In the genomic region with DNA sequence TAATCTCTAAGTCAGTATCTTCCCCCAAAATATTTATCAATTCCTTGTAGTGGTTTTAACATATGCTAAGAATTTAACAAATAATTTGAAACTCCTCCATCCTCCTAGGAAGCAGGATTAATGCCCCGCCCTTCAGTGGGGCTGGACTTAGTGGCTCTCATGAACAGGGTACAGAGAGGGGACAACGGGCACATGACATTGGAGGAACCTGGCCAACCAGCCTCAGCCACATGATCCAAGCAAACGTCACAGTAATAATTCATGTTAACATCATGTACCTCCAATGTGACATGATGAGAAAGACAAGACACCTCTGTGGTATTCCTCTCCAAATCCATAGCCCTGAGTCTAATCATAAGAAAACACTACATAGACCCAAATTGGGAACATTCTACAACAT, we compare ENCODE assay signal across 22 cellular contexts.
"Had no signal": no experiment of that assay in that cellular context is flagged by ENCODE, and none has a peak within 500 bp of the region (broad histone marks: within the 10 kb centered on the region; RNA-seq: fewer than 3 reads in every experiment).

No MANE protein-coding gene starts in this region.

- H3K4me1 ChIP-seq: SJCRH30 had no signal

- DNase-seq: activated CD4-positive, alpha-beta memory T cell treated with anti-CD3 and anti-CD28 coated beads for 36 hours; activated CD4-positive, alpha-beta T cell treated with anti-CD3 and anti-CD28 coated beads, Interleukin-2, amount 10 ng/mL, durations not matched to agents 7 days and 5 days; activated CD4-positive, CD25-positive, alpha-beta regulatory T cell; activated CD8-positive, alpha-beta memory T cell treated with anti-CD3 and anti-CD28 coated beads for 24 hours; activated gamma-delta T cell; activated naive CD4-positive, alpha-beta T cell treated with anti-CD3 and anti-CD28 coated beads for 36 hours; activated T-cell treated with anti-CD3 and anti-CD28 coated beads, Interleukin-2, amount 50 U/mL, for 4 hours; amygdala; NCI-H1092; NCI-H1417 treated with DMSO at 0.1 percent for 48 hours; NCI-H187; NCI-H2081 treated with DMSO at 0.1 percent for 48 hours; NCI-H446; NCI-H524; PC-9; SJCRH30; SK-N-SH; T-helper 1 cell had no signal

- ATAC-seq: activated T-cell treated with anti-CD3 and anti-CD28 coated beads, Interleukin-2, amount 50 U/mL, for 4 hours had no signal

- H3K9me3 Mint-ChIP-seq: activated CD4-positive, alpha-beta memory T cell treated with anti-CD3 and anti-CD28 coated beads for 36 hours; activated naive CD4-positive, alpha-beta T cell treated with anti-CD3 and anti-CD28 coated beads for 36 hours; activated T-cell treated with anti-CD3 and anti-CD28 coated beads, Interleukin-2, amount 50 U/mL, for 4 hours; brain had no signal

- H3K9me3 ChIP-seq: SJCRH30, SK-N-SH had no signal

- H3K4me3 ChIP-seq: PC-9, SJCRH30 had no signal

- H3K27me3 Mint-ChIP-seq: activated CD4-positive, alpha-beta memory T cell treated with anti-CD3 and anti-CD28 coated beads for 36 hours; activated CD4-positive, alpha-beta T cell treated with anti-CD3 and anti-CD28 coated beads, Interleukin-2, amount 10 ng/mL, durations not matched to agents 7 days and 5 days; activated naive CD8-positive, alpha-beta T cell; brain had no signal

- H3K27ac ChIP-seq: KMS-11, PC-9, SJCRH30, VCaP had no signal

- H3K27ac Mint-ChIP-seq: activated CD4-positive, alpha-beta memory T cell treated with anti-CD3 and anti-CD28 coated beads for 36 hours; activated CD4-positive, alpha-beta T cell treated with anti-CD3 and anti-CD28 coated beads, Interleukin-2, amount 10 ng/mL, durations not matched to agents 7 days and 5 days; activated naive CD4-positive, alpha-beta T cell treated with anti-CD3 and anti-CD28 coated beads for 36 hours; activated naive CD8-positive, alpha-beta T cell had no signal

- H3K4me3 Mint-ChIP-seq: activated CD4-positive, alpha-beta memory T cell treated with anti-CD3 and anti-CD28 coated beads for 36 hours; activated CD4-positive, alpha-beta T cell treated with anti-CD3 and anti-CD28 coated beads, Interleukin-2, amount 10 ng/mL, durations not matched to agents 7 days and 5 days; activated naive CD4-positive, alpha-beta T cell treated with anti-CD3 and anti-CD28 coated beads for 36 hours; activated naive CD8-positive, alpha-beta T cell; activated T-cell treated with anti-CD3 and anti-CD28 coated beads, Interleukin-2, amount 50 U/mL, for 4 hours; brain had no signal

- H3K27me3 ChIP-seq: SJCRH30 had no signal
